ENCODE assay signal across 8 cellular contexts in the genomic region with DNA sequence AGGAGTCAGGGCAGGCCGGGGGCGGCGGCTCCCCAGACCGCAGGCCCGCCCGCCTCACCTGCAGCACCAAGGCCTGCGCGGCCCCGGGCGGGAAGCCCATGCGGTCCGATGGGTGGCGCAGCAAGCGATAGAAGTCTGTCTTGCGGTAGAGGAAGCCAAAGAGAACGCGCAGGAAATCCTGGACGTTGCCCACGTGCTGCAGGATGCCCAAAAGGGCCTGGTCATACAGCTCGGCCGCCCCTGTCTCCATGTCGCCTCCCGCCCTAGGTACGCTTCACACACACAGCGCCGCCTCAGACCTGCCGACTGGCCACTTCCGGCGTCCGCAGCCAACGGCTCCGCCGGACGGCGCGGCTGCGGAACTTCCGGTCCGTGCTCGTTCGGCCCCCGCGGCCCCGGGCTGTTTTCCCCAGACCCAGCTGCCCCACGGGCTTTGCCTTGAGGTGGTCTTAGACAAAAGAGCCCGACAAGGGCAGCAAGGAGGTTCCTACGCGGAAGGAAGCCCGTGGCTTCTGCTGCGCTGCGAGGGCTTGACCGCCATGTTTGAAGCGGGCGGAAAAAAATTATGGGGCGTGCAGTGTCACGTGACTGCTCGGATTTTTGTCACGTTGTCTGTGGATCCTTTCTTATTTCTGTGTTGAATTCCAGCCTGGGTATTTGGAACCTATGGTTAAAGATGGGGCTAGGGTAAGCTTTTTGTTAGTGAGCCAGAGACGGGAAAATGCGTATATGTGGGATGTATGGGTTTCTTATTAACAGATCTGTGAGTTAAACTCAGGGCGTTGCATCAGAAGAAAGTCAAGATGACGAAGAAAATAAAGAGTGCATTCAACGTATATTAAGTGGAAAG. TPM values are rescaled to one million over a fixed set of nuclear protein-coding genes. Genes with fewer than 3 reads are reported as not detected.
DNase-seq lines count a peak whose midpoint lies in the region; ATAC-seq and TF ChIP-seq lines count a peak whose summit lies in the region.

NUDCD3 (minus strand) TSS at position 308 of the 850 bp plus-strand sequence; CDS start at position 250, 58 bp downstream.

- intact Hi-C loops in esophagus muscularis mucosa (cut with DNase I), result loop anchor here (2.0 to 5.0 kb wide), 2 partner anchors 74 to 233 kb away; no protein-coding TSS in a partner anchor

- H3K4me1 ChIP-seq in esophagus muscularis mucosa, result peaks cover 37 to 48% (median 45%) of the 10 kb centered on the region in 4 donors
- peaks cover 7 to 37% of the 10 kb centered on the region in 2 donors for H3K4me1 ChIP-seq in muscle layer of duodenum (ENCODE audit: control insufficient read depth in 1 of 2, insufficient read depth in 2 of 2, low read length in 2 of 2)

- peak within 1 kb of the TSS; percentile 65 to 89 (median 80) for H3K4me3 ChIP-seq in esophagus muscularis mucosa
- H3K4me3 ChIP-seq in muscle layer of duodenum (ENCODE audit: low read depth in 1 of 2, low read length in 2 of 2), result peak within 1 kb of the TSS; percentile 92 to 96

- H3K27me3 Mint-ChIP-seq in activated T-cell treated with anti-CD3 and anti-CD28 coated beads, Interleukin-2, amount 50 U/mL, for 24 hours, result no peaks in the 10 kb centered on the region

- WGBS in esophagus muscularis mucosa, result 1% methylated on average over 37 of the region's 63 CpGs

- H3K27me3 ChIP-seq in esophagus muscularis mucosa (peaks cover 0 to 3% (median 0%) of the 10 kb centered on the region in 4 donors), muscle layer of duodenum (ENCODE audit: low read depth, low read length) (no peaks in the 10 kb centered on the region)

- TF ChIP-seq CTCF in esophagus muscularis mucosa (IDR thresholded peaks at IDR 0.05), result peak in 2 of 3 experiments; percentile 5 to 28

- peak; percentile 91 for ATAC-seq in GM21576 (IDR thresholded peaks at IDR 0.05; ENCODE audit: unreplicated experiment)

- TF ChIP-seq EP300 in Ishikawa (IDR thresholded peaks at IDR 0.05; ENCODE audit: borderline replicate concordance) (no peak; the same call in 1 of the 2 replicates), esophagus muscularis mucosa (IDR thresholded peaks at IDR 0.05) (no peak)

- peak; percentile 58 for TF ChIP-seq POLR2A in esophagus muscularis mucosa (IDR thresholded peaks at IDR 0.05; ENCODE audit: low read depth)

- H3K9me3 Mint-ChIP-seq in activated T-cell treated with anti-CD3 and anti-CD28 coated beads, Interleukin-2, amount 50 U/mL, for 24 hours, result no peaks in the 10 kb centered on the region

- H3K36me3 ChIP-seq in esophagus muscularis mucosa (no peaks in the 10 kb centered on the region), muscle layer of duodenum (ENCODE audit: control insufficient read depth in 1 of 2, insufficient read depth in 2 of 2, low read length in 2 of 2) (peaks cover 0 to 8% of the 10 kb centered on the region in 2 donors)

- peaks cover 35% of the 10 kb centered on the region for H3K36me3 Mint-ChIP-seq in activated T-cell treated with anti-CD3 and anti-CD28 coated beads, Interleukin-2, amount 50 U/mL, for 24 hours (ENCODE audit: low read depth)

- peak; percentile 91 for DNase-seq in DMS153 treated with DMSO at 0.1 percent for 48 hours (lab: John Stamatoyannopoulos, UW; ENCODE audit: unreplicated experiment)
- peak; percentile 59 for DNase-seq in OCI-M2 (lab: John Stamatoyannopoulos, UW; ENCODE audit: unreplicated experiment)
- peak; percentile 90 for DNase-seq in activated T-cell treated with anti-CD3 and anti-CD28 coated beads, Interleukin-2, amount 50 U/mL, for 24 hours
- DNase-seq in esophagus muscularis mucosa (ENCODE audit: extremely low spot score), result peak; percentile 97
- DNase-seq in stimulated activated CD8-positive, alpha-beta memory T cell treated with anti-CD3 and anti-CD28 coated beads, Interleukin-7, amount 100 ng/mL, for 48 hours (ENCODE audit: extremely low read depth in 1 of 2, low read depth in 1 of 2), result peak; percentile 63 to 74

- no peak for TF ChIP-seq RAD21 in Ishikawa (IDR thresholded peaks at IDR 0.05; ENCODE audit: low read depth)

- H3K27ac Mint-ChIP-seq in activated T-cell treated with anti-CD3 and anti-CD28 coated beads, Interleukin-2, amount 50 U/mL, for 24 hours, result peak within 1 kb of the TSS; percentile 99

- no peaks in the 10 kb centered on the region for H3K9me3 ChIP-seq in esophagus muscularis mucosa
- no peaks in the 10 kb centered on the region for H3K9me3 ChIP-seq in muscle layer of duodenum (ENCODE audit: control insufficient read depth in 1 of 2, low read length in 2 of 2)

- H3K4me1 Mint-ChIP-seq in activated T-cell treated with anti-CD3 and anti-CD28 coated beads, Interleukin-2, amount 50 U/mL, for 24 hours (ENCODE audit: low read depth), result peaks cover 44% of the 10 kb centered on the region

- H3K4me3 Mint-ChIP-seq in activated T-cell treated with anti-CD3 and anti-CD28 coated beads, Interleukin-2, amount 50 U/mL, for 24 hours, result peak within 1 kb of the TSS; percentile 88

- H3K27ac ChIP-seq in esophagus muscularis mucosa (replicated peaks in 1 of 4) (peak within 1 kb of the TSS; percentile 93 to 97 (median 96)), muscle layer of duodenum (ENCODE audit: low read length) (peak within 1 kb of the TSS; percentile 93)

TF ChIP-seq in Ishikawa, 13 proteins besides CTCF, POLR2A, EP300 and RAD21:
- TF ChIP-seq NFIC (IDR thresholded peaks at IDR 0.05), result peak; percentile 43; the same call in 1 of the 2 replicates
- TF ChIP-seq CEBPB (IDR thresholded peaks at IDR 0.05), result 0 out of 2 replicates have a peak, but pooled peaks have one; percentile 8
- TF ChIP-seq EGR1 (IDR thresholded peaks at IDR 0.05), result no peak
- peak; percentile 98 for TF ChIP-seq YY1 (IDR thresholded peaks at IDR 0.05; ENCODE audit: low read depth)
- peak; percentile 25; the same call in 1 of the 2 replicates for TF ChIP-seq TCF12 (IDR thresholded peaks at IDR 0.05; ENCODE audit: low read depth)
- TF ChIP-seq, protein P1, sequence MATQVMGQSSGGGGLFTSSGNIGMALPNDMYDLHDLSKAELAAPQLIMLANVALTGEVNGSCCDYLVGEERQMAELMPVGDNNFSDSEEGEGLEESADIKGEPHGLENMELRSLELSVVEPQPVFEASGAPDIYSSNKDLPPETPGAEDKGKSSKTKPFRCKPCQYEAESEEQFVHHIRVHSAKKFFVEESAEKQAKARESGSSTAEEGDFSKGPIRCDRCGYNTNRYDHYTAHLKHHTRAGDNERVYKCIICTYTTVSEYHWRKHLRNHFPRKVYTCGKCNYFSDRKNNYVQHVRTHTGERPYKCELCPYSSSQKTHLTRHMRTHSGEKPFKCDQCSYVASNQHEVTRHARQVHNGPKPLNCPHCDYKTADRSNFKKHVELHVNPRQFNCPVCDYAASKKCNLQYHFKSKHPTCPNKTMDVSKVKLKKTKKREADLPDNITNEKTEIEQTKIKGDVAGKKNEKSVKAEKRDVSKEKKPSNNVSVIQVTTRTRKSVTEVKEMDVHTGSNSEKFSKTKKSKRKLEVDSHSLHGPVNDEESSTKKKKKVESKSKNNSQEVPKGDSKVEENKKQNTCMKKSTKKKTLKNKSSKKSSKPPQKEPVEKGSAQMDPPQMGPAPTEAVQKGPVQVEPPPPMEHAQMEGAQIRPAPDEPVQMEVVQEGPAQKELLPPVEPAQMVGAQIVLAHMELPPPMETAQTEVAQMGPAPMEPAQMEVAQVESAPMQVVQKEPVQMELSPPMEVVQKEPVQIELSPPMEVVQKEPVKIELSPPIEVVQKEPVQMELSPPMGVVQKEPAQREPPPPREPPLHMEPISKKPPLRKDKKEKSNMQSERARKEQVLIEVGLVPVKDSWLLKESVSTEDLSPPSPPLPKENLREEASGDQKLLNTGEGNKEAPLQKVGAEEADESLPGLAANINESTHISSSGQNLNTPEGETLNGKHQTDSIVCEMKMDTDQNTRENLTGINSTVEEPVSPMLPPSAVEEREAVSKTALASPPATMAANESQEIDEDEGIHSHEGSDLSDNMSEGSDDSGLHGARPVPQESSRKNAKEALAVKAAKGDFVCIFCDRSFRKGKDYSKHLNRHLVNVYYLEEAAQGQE (IDR thresholded peaks at IDR 0.05; ENCODE audit: low read depth), result no peak
- TF ChIP-seq, protein P2, sequence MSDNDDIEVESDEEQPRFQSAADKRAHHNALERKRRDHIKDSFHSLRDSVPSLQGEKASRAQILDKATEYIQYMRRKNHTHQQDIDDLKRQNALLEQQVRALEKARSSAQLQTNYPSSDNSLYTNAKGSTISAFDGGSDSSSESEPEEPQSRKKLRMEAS (IDR thresholded peaks at IDR 0.05), result peak; percentile 82
- TF ChIP-seq CREB1 (IDR thresholded peaks at IDR 0.05; ENCODE audit: low read depth), result 0 out of 2 replicates have a peak, but pooled peaks have one; percentile 39
- TF ChIP-seq TEAD4 (IDR thresholded peaks at IDR 0.05), result peak; percentile 60; the same call in 1 of the 2 replicates
- TF ChIP-seq, protein P3, sequence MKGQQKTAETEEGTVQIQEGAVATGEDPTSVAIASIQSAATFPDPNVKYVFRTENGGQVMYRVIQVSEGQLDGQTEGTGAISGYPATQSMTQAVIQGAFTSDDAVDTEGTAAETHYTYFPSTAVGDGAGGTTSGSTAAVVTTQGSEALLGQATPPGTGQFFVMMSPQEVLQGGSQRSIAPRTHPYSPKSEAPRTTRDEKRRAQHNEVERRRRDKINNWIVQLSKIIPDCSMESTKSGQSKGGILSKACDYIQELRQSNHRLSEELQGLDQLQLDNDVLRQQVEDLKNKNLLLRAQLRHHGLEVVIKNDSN (IDR thresholded peaks at IDR 0.05), result peak; percentile 98
- peak; percentile 39; the same call in 1 of the 2 replicates for TF ChIP-seq FOXM1 (IDR thresholded peaks at IDR 0.05; ENCODE audit: borderline replicate concordance, low read depth)
- no peak for TF ChIP-seq ZBTB7A (IDR thresholded peaks at IDR 0.05; ENCODE audit: low read depth)
- TF ChIP-seq TAF1 (IDR thresholded peaks at IDR 0.05; ENCODE audit: low read depth), result peak; percentile 88
TF ChIP-seq in Ishikawa: peak in this region for 10.

RNA-seq across cellular contexts. Expression of gene NUDCD3, which starts in this region (rescaled TPM):
- total RNA-seq in esophagus muscularis mucosa, result 10 to 100 TPM; 44.9 to 92.4 (median 73.0) TPM

Comparison
In these comparisons a context has a peak if more than half of its experiments do, and no peak if none do; other contexts are left out.
1. Peak in every context shown above with its lines: DNase-seq, ATAC-seq, H3K4me3 ChIP-seq and H3K27ac ChIP-seq.